1 cellular context compared by ENCODE assay signal in the genomic region with DNA sequence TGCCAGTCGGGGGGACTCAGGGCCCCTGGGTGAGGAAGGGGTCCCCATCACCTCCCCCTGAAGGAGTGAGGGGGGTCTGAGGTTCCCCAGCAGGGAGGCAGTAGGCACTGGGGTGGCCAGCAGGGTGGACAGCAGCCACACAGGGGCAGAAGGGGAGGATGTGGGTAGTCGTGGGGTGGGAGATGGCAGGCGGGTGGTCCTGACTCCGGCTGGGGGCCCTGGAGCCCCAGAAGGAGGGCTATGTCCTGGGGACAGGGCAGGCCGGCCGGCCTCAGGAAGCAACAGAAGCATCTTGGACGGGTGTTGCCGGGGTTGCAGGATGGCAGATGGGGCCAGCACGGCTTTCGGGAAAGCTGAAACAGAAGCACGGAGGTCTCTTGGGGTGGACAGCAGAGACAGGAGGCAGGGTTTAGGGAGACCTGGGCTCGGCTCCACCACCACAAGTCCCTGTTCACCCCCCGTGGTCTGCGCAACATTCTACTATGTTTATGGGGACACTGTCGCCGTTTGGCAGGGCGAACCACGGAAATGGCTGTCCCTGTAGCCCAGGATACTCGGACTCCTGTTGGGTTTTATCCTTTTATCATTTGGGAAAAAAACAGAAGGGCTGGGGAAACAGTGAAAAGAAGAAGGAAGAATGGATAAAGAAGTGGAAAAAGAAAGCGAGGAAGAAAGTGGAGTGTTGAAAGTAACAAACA.
TF ChIP-seq lines count a peak whose summit lies in the region.

No MANE protein-coding gene starts in this region.

TF ChIP-seq in GM23338, 12 proteins besides CTCF, POLR2A, EP300 and RAD21:
- TF ChIP-seq POLR2AphosphoS5 (IDR thresholded peaks at IDR 0.05; ENCODE audit: low read depth) (no peak), ZNF114 (CRISPR knock-in tag; IDR thresholded peaks at IDR 0.05) (no peak), REST (IDR thresholded peaks at IDR 0.05; ENCODE audit: unreplicated experiment) (no peak), JUNB (IDR thresholded peaks at IDR 0.05; ENCODE audit: unreplicated experiment) (no peak), NANOG (IDR thresholded peaks at IDR 0.05; ENCODE audit: borderline replicate concordance) (no peak), EZH2 (IDR thresholded peaks at IDR 0.05; ENCODE audit: low read depth, unreplicated experiment) (no peak), EZH2phosphoT487 (IDR thresholded peaks at IDR 0.05; ENCODE audit: unreplicated experiment) (no peak), STAT1 (IDR thresholded peaks at IDR 0.05; ENCODE audit: unreplicated experiment) (no peak), CREB1 (CRISPR knock-in tag; IDR thresholded peaks at IDR 0.05; ENCODE audit: low read depth) (no peak), ZNF331 (CRISPR knock-in tag; IDR thresholded peaks at IDR 0.05; ENCODE audit: low read depth) (no peak)
- TF ChIP-seq, protein P1, sequence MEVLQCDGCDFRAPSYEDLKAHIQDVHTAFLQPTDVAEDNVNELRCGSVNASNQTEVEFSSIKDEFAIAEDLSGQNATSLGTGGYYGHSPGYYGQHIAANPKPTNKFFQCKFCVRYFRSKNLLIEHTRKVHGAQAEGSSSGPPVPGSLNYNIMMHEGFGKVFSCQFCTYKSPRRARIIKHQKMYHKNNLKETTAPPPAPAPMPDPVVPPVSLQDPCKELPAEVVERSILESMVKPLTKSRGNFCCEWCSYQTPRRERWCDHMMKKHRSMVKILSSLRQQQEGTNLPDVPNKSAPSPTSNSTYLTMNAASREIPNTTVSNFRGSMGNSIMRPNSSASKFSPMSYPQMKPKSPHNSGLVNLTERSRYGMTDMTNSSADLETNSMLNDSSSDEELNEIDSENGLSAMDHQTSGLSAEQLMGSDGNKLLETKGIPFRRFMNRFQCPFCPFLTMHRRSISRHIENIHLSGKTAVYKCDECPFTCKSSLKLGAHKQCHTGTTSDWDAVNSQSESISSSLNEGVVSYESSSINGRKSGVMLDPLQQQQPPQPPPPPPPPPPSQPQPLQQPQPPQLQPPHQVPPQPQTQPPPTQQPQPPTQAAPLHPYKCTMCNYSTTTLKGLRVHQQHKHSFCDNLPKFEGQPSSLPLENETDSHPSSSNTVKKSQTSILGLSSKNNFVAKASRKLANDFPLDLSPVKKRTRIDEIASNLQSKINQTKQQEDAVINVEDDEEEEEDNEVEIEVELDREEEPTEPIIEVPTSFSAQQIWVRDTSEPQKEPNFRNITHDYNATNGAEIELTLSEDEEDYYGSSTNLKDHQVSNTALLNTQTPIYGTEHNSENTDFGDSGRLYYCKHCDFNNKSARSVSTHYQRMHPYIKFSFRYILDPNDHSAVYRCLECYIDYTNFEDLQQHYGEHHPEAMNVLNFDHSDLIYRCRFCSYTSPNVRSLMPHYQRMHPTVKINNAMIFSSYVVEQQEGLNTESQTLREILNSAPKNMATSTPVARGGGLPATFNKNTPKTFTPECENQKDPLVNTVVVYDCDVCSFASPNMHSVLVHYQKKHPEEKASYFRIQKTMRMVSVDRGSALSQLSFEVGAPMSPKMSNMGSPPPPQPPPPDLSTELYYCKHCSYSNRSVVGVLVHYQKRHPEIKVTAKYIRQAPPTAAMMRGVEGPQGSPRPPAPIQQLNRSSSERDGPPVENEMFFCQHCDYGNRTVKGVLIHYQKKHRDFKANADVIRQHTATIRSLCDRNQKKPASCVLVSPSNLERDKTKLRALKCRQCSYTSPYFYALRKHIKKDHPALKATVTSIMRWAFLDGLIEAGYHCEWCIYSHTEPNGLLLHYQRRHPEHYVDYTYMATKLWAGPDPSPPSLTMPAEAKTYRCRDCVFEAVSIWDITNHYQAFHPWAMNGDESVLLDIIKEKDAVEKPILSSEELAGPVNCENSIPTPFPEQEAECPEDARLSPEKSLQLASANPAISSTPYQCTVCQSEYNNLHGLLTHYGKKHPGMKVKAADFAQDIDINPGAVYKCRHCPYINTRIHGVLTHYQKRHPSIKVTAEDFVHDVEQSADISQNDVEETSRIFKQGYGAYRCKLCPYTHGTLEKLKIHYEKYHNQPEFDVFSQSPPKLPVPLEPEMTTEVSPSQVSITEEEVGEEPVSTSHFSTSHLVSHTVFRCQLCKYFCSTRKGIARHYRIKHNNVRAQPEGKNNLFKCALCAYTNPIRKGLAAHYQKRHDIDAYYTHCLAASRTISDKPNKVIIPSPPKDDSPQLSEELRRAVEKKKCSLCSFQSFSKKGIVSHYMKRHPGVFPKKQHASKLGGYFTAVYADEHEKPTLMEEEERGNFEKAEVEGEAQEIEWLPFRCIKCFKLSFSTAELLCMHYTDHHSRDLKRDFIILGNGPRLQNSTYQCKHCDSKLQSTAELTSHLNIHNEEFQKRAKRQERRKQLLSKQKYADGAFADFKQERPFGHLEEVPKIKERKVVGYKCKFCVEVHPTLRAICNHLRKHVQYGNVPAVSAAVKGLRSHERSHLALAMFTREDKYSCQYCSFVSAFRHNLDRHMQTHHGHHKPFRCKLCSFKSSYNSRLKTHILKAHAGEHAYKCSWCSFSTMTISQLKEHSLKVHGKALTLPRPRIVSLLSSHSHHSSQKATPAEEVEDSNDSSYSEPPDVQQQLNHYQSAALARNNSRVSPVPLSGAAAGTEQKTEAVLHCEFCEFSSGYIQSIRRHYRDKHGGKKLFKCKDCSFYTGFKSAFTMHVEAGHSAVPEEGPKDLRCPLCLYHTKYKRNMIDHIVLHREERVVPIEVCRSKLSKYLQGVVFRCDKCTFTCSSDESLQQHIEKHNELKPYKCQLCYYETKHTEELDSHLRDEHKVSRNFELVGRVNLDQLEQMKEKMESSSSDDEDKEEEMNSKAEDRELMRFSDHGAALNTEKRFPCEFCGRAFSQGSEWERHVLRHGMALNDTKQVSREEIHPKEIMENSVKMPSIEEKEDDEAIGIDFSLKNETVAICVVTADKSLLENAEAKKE (CRISPR knock-in tag; IDR thresholded peaks at IDR 0.05): no peak
- TF ChIP-seq, protein P2, sequence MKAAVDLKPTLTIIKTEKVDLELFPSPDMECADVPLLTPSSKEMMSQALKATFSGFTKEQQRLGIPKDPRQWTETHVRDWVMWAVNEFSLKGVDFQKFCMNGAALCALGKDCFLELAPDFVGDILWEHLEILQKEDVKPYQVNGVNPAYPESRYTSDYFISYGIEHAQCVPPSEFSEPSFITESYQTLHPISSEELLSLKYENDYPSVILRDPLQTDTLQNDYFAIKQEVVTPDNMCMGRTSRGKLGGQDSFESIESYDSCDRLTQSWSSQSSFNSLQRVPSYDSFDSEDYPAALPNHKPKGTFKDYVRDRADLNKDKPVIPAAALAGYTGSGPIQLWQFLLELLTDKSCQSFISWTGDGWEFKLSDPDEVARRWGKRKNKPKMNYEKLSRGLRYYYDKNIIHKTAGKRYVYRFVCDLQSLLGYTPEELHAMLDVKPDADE (IDR thresholded peaks at IDR 0.05): no peak
